In the genomic region with DNA sequence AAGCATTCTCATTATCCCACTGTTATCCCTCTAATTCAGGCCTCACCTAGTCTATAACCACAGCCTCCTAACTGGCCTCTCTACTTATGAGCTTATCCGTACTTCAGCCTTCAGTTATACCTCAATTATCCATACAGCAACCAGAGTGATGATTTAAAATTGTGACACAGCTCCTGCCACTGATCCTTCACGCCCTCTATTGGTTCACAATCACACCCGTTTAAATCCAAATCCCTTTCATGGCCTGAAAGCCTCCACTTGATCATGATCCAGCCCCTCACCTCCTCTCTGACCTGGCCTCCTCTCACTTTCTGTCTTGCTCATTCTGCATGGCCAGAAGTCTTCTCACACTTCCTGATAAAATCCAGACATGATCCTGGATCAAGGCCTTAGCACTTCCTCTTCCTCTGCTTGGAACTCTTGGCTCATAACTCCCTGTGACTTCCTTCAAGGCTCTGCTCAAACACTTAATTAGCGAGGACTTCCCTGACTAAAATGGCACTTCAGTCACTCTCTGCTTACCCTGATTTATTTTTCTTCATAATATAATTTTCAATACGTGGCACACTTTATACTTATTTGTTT, we compare ENCODE assay signal across 1 cellular context.
TF ChIP-seq lines count a peak whose summit lies in the region.

No MANE protein-coding gene starts in this region.

TF ChIP-seq in H1, 55 proteins besides CTCF, POLR2A, EP300 and RAD21:
- TF ChIP-seq, protein P1, sequence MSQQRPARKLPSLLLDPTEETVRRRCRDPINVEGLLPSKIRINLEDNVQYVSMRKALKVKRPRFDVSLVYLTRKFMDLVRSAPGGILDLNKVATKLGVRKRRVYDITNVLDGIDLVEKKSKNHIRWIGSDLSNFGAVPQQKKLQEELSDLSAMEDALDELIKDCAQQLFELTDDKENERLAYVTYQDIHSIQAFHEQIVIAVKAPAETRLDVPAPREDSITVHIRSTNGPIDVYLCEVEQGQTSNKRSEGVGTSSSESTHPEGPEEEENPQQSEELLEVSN (IDR thresholded peaks at IDR 0.05), result no peak
- no peak for TF ChIP-seq SIRT6 (IDR thresholded peaks at IDR 0.05; ENCODE audit: low read length)
- no peak for TF ChIP-seq TAF1 (IDR thresholded peaks at IDR 0.05; ENCODE audit: low read depth, low read length)
- no peak for TF ChIP-seq SIX5 (IDR thresholded peaks at IDR 0.05; ENCODE audit: low read depth, low read length)
- no peak for TF ChIP-seq POU5F1 (IDR thresholded peaks at IDR 0.05; ENCODE audit: low read depth, low read length)
- no peak for TF ChIP-seq YY1 (IDR thresholded peaks at IDR 0.05; ENCODE audit: low read depth, low read length)
- TF ChIP-seq HDAC2 (IDR thresholded peaks at IDR 0.05; ENCODE audit: borderline replicate concordance in 1 of 2, low read depth in 2 of 2, low read length in 2 of 2), result no peak
- TF ChIP-seq KDM5A (IDR thresholded peaks at IDR 0.05; ENCODE audit: low read length), result no peak
- TF ChIP-seq, protein P2, sequence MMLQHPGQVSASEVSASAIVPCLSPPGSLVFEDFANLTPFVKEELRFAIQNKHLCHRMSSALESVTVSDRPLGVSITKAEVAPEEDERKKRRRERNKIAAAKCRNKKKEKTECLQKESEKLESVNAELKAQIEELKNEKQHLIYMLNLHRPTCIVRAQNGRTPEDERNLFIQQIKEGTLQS (IDR thresholded peaks at IDR 0.05; ENCODE audit: insufficient read depth, low read depth, low read length), result no peak
- TF ChIP-seq SUZ12 (IDR thresholded peaks at IDR 0.05; ENCODE audit: low read length), result no peak
- no peak for TF ChIP-seq NANOG (IDR thresholded peaks at IDR 0.05; ENCODE audit: insufficient read depth, low read depth, low read length, poor library complexity, severe bottlenecking)
- no peak for TF ChIP-seq EZH2 (IDR thresholded peaks at IDR 0.05; ENCODE audit: low read depth, low read length, severe bottlenecking)
- no peak for TF ChIP-seq SIN3A (conservative IDR thresholded peaks at IDR 0.05 in 1 of 2, IDR thresholded peaks at IDR 0.05 in 1 of 2; ENCODE audit: low read depth in 1 of 2, low read length in 2 of 2)
- no peak for TF ChIP-seq JUND (IDR thresholded peaks at IDR 0.05; ENCODE audit: low read length)
- no peak for TF ChIP-seq TAF7 (optimal IDR thresholded peaks at IDR 0.05; ENCODE audit: borderline replicate concordance, low read depth, low read length)
- no peak for TF ChIP-seq BRCA1 (IDR thresholded peaks at IDR 0.05; ENCODE audit: low read depth, low read length)
- TF ChIP-seq, protein P3, sequence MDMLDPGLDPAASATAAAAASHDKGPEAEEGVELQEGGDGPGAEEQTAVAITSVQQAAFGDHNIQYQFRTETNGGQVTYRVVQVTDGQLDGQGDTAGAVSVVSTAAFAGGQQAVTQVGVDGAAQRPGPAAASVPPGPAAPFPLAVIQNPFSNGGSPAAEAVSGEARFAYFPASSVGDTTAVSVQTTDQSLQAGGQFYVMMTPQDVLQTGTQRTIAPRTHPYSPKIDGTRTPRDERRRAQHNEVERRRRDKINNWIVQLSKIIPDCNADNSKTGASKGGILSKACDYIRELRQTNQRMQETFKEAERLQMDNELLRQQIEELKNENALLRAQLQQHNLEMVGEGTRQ (IDR thresholded peaks at IDR 0.05; ENCODE audit: low read length), result no peak
- TF ChIP-seq MAFK (IDR thresholded peaks at IDR 0.05; ENCODE audit: low read depth, low read length), result no peak
- TF ChIP-seq CBX5 (IDR thresholded peaks at IDR 0.05; ENCODE audit: low read depth, low read length), result no peak
TF ChIP-seq in H1: peak in this region for 0.
